In genomic region chr17:39666231-39666600, GRCh38 we compare ENCODE assay signal across 1 cellular context.
TF ChIP-seq lines count a peak whose summit lies in the region.

No MANE protein-coding gene starts in this region.

TF ChIP-seq in SK-N-SH, 30 proteins besides CTCF, POLR2A, EP300 and RAD21 (continued from another document):
- no peak for TF ChIP-seq PBX3 (IDR thresholded peaks at IDR 0.05)
- TF ChIP-seq TCF12 (IDR thresholded peaks at IDR 0.05), result no peak
- TF ChIP-seq RFX5 (IDR thresholded peaks at IDR 0.05; ENCODE audit: low read length), result no peak
- TF ChIP-seq FOXM1 (IDR thresholded peaks at IDR 0.05; ENCODE audit: low read depth), result no peak
- no peak for TF ChIP-seq SIN3A (IDR thresholded peaks at IDR 0.05; ENCODE audit: borderline replicate concordance, low read depth, low read length)
- TF ChIP-seq, protein P1, sequence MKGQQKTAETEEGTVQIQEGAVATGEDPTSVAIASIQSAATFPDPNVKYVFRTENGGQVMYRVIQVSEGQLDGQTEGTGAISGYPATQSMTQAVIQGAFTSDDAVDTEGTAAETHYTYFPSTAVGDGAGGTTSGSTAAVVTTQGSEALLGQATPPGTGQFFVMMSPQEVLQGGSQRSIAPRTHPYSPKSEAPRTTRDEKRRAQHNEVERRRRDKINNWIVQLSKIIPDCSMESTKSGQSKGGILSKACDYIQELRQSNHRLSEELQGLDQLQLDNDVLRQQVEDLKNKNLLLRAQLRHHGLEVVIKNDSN (IDR thresholded peaks at IDR 0.05; ENCODE audit: borderline replicate concordance, low read depth), result no peak
